ENCODE assay signal across 15 cellular contexts in genomic region chr2:233225230-233226068, GRCh38.
"Had no signal": no experiment of that assay in that cellular context is flagged by ENCODE, and none has a peak within 500 bp of the region (broad histone marks: within the 10 kb centered on the region; RNA-seq: fewer than 3 reads in every experiment).

No MANE protein-coding gene starts in this region.

- H3K27ac Mint-ChIP-seq: activated CD4-positive, alpha-beta memory T cell treated with anti-CD3 and anti-CD28 coated beads for 36 hours; activated naive CD8-positive, alpha-beta T cell treated with anti-CD3 and anti-CD28 coated beads, Interleukin-2, amount 10 ng/mL, durations not matched to agents 7 days and 5 days had no signal

- H3K79me2 ChIP-seq: hepatocyte had no signal

- ATAC-seq: T-cell had no signal

- FAIRE-seq: urothelium cell line had no signal

- H3K4me3 Mint-ChIP-seq: activated CD4-positive, alpha-beta memory T cell treated with anti-CD3 and anti-CD28 coated beads for 36 hours; activated naive CD8-positive, alpha-beta T cell treated with anti-CD3 and anti-CD28 coated beads, Interleukin-2, amount 10 ng/mL, durations not matched to agents 7 days and 5 days; neural progenitor cell; T-cell had no signal

- H3K36me3 Mint-ChIP-seq: activated CD4-positive, alpha-beta memory T cell treated with anti-CD3 and anti-CD28 coated beads for 36 hours; naive B cell; neural progenitor cell; T-cell had no signal

- H3K4me1 ChIP-seq: sigmoid colon had no signal

- H3K9ac ChIP-seq: neural progenitor cell had no signal

- H3K36me3 ChIP-seq: brain microvascular endothelial cell, neural progenitor cell, ovary, sigmoid colon, spleen had no signal

- H3K4me2 ChIP-seq: hepatocyte, neural progenitor cell had no signal

- H2AFZ ChIP-seq: hepatocyte, neural progenitor cell had no signal

- H3K4me3 ChIP-seq: hepatocyte, neural progenitor cell, ovary, sigmoid colon, spleen had no signal

- H3K27ac ChIP-seq: brain microvascular endothelial cell, hepatocyte, neural progenitor cell, ovary, sigmoid colon, spleen had no signal

- DNase-seq: activated CD4-positive, alpha-beta memory T cell treated with anti-CD3 and anti-CD28 coated beads for 36 hours; activated CD4-positive, alpha-beta T cell treated with anti-CD3 and anti-CD28 coated beads for 1 hour; activated naive CD4-positive, alpha-beta T cell; activated naive CD8-positive, alpha-beta T cell treated with anti-CD3 and anti-CD28 coated beads, Interleukin-2, amount 10 ng/mL, durations not matched to agents 7 days and 5 days; brain microvascular endothelial cell; effector memory CD4-positive, alpha-beta T cell; islet precursor cell; naive B cell; ovary; sigmoid colon; spleen; T-cell had no signal

- H3K9me3 Mint-ChIP-seq: activated CD4-positive, alpha-beta memory T cell treated with anti-CD3 and anti-CD28 coated beads for 36 hours; naive B cell; neural progenitor cell; T-cell had no signal

- H3K9me3 ChIP-seq: ovary, sigmoid colon, spleen had no signal

- H3K27me3 ChIP-seq: brain microvascular endothelial cell, hepatocyte, neural progenitor cell, ovary, sigmoid colon, spleen had no signal

- H3K27me3 Mint-ChIP-seq: activated CD4-positive, alpha-beta memory T cell treated with anti-CD3 and anti-CD28 coated beads for 36 hours; naive B cell; T-cell had no signal
